37 cellular contexts compared by ENCODE assay signal in the genomic region with DNA sequence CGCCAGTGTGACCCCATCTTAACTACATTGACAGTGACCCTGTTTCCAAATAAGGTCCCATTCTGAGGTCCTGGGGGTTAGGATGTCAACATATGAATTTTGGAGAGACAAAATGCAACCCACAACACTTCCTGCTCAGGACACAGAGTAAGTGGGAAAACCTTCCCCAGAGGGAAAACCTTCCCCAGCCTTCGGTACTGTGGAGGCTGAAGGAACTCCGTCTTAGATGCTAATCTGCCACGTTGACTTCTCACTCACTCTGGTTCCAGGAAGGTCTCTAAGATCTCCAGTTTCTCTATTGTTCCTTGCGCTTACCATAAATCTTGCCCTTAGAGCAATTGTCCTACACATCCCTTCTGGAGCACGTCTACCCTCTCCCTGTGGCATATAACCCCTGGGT. TPM values are rescaled to one million over a fixed set of nuclear protein-coding genes. Genes with fewer than 3 reads are reported as not detected.
"Had no signal": no experiment of that assay in that cellular context is flagged by ENCODE, and none has a peak within 500 bp of the region (broad histone marks: within the 10 kb centered on the region; RNA-seq: fewer than 3 reads in every experiment).

No MANE protein-coding gene starts in this region.

- H3K4me1 Mint-ChIP-seq: activated B cell treated with CpG ODN at 0.5 μM for 24 hours; activated CD4-positive, alpha-beta T cell treated with anti-CD3 and anti-CD28 coated beads, Interleukin-2, amount 10 ng/mL, durations not matched to agents 24 days and 14 days; activated naive CD4-positive, alpha-beta T cell treated with anti-CD3 and anti-CD28 coated beads, Interleukin-2, amount 10 ng/mL, durations not matched to agents 7 days and 5 days; activated naive CD4-positive, alpha-beta T cell treated with anti-CD3 and anti-CD28 coated beads, Interleukin-2, amount 50 U/mL, for 24 hours; activated naive CD8-positive, alpha-beta T cell treated with anti-CD3 and anti-CD28 coated beads, Interleukin-2, amount 10 ng/mL, durations not matched to agents 7 days and 5 days; activated naive CD8-positive, alpha-beta T cell treated with anti-CD3 and anti-CD28 coated beads, Interleukin-2, amount 50 U/mL, for 24 hours; activated T-helper 17 cell treated with anti-CD3 and anti-CD28 coated beads, Interleukin-2, amount 50 U/mL, for 72 hours; brain; central memory CD8-positive, alpha-beta T cell had no signal

- DNase-seq: activated B cell treated with CpG ODN at 0.5 μM for 24 hours; activated CD4-positive, alpha-beta memory T cell treated with anti-CD3 and anti-CD28 coated beads for 36 hours; activated CD4-positive, alpha-beta T cell treated with anti-CD3 and anti-CD28 coated beads for 4 hours; activated CD4-positive, alpha-beta T cell treated with anti-CD3 and anti-CD28 coated beads, Interleukin-2, amount 10 ng/mL, durations not matched to agents 24 days and 14 days; activated CD4-positive, alpha-beta T cell treated with anti-CD3 and anti-CD28 coated beads, Interleukin-2, amount 50 U/mL, for 1 hour; activated CD4-positive, alpha-beta T cell treated with anti-CD3 and anti-CD28 coated beads, Interleukin-2, amount 50 U/mL, for 4 hours; activated CD4-positive, CD25-positive, alpha-beta regulatory T cell treated with anti-CD3 and anti-CD28 coated beads, Interleukin-2, amount 50 U/mL, for 72 hours; activated CD8-positive, alpha-beta memory T cell treated with anti-CD3 and anti-CD28 coated beads, Interleukin-2, amount 50 U/mL, for 4 hours; activated CD8-positive, alpha-beta T cell treated with anti-CD3 and anti-CD28 coated beads for 36 hours; activated effector memory CD4-positive, alpha-beta T cell treated with anti-CD3 and anti-CD28 coated beads, Interleukin-2, amount 50 U/mL, for 16 hours; activated naive CD4-positive, alpha-beta T cell treated with anti-CD3 and anti-CD28 coated beads, Interleukin-2, amount 10 ng/mL, durations not matched to agents 7 days and 5 days; activated naive CD4-positive, alpha-beta T cell treated with Interleukin-2 at 50 U/mL for 16 hours; activated naive CD8-positive, alpha-beta T cell treated with anti-CD3 and anti-CD28 coated beads, Interleukin-2, amount 10 ng/mL, durations not matched to agents 7 days and 5 days; activated naive CD8-positive, alpha-beta T cell treated with anti-CD3 and anti-CD28 coated beads, Interleukin-2, amount 50 U/mL, for 24 hours; activated T-cell treated with anti-CD3 and anti-CD28 coated beads for 4 hours; activated T-cell treated with anti-CD3 and anti-CD28 coated beads, Interleukin-2, amount 50 U/mL, for 1 hour; activated T-cell treated with anti-CD3 and anti-CD28 coated beads, Interleukin-2, amount 50 U/mL, for 4 hours; activated T-cell treated with anti-CD3 and anti-CD28 coated beads, Interleukin-2, amount 50 U/mL, for 72 hours; amygdala; anterior cingulate cortex; caudate nucleus; cerebellar nuclear complex; T-helper 1 cell; T-helper 2 cell; T-helper 9 cell had no signal

- H3K27ac Mint-ChIP-seq: activated B cell treated with CpG ODN at 0.5 μM for 24 hours; activated CD4-positive, alpha-beta memory T cell treated with anti-CD3 and anti-CD28 coated beads for 36 hours; activated CD4-positive, alpha-beta T cell treated with anti-CD3 and anti-CD28 coated beads, Interleukin-2, amount 10 ng/mL, durations not matched to agents 24 days and 14 days; activated CD8-positive, alpha-beta T cell treated with anti-CD3 and anti-CD28 coated beads for 36 hours; activated naive CD4-positive, alpha-beta T cell treated with anti-CD3 and anti-CD28 coated beads, Interleukin-2, amount 10 ng/mL, durations not matched to agents 7 days and 5 days; activated naive CD4-positive, alpha-beta T cell treated with anti-CD3 and anti-CD28 coated beads, Interleukin-2, amount 50 U/mL, for 24 hours; activated naive CD8-positive, alpha-beta T cell; activated naive CD8-positive, alpha-beta T cell treated with anti-CD3 and anti-CD28 coated beads, Interleukin-2, amount 10 ng/mL, durations not matched to agents 7 days and 5 days; activated naive CD8-positive, alpha-beta T cell treated with anti-CD3 and anti-CD28 coated beads, Interleukin-2, amount 50 U/mL, for 24 hours; activated T-cell treated with anti-CD3 and anti-CD28 coated beads, Interleukin-2, amount 50 U/mL, for 72 hours; activated T-helper 1 cell treated with anti-CD3 and anti-CD28 coated beads, Interleukin-12 subunit alpha, Interleukin-12 subunit beta, Interleukin-2, Interleukin-4 antibody, amounts not matched to agents 30 ng/mL and 10 ng/mL and 1 ng/mL, durations not matched to agents 14 hours and 24 hours and 36 hours; activated T-helper 17 cell treated with anti-CD3 and anti-CD28 coated beads, Interleukin-2, amount 50 U/mL, for 72 hours; brain; T-helper 1 cell treated with Interleukin-12 subunit alpha and Interleukin-12 subunit beta and Interleukin-4 antibody, amounts not matched to agents 30 μg/mL and 1 μg/mL, for 36 hours; T-helper 2 cell treated with Interferon-gamma antibody and Interleukin-4, amounts not matched to agents 5 μg/mL and 100 μg/mL, for 36 hours had no signal

- H3K27me3 Mint-ChIP-seq: activated naive CD4-positive, alpha-beta T cell treated with anti-CD3 and anti-CD28 coated beads, Interleukin-2, amount 50 U/mL, for 24 hours; activated naive CD8-positive, alpha-beta T cell treated with anti-CD3 and anti-CD28 coated beads, Interleukin-2, amount 10 ng/mL, durations not matched to agents 7 days and 5 days; central memory CD8-positive, alpha-beta T cell had no signal

- H3K4me3 Mint-ChIP-seq: activated B cell treated with CpG ODN at 0.5 μM for 24 hours; activated CD4-positive, alpha-beta memory T cell treated with anti-CD3 and anti-CD28 coated beads for 36 hours; activated CD4-positive, alpha-beta T cell treated with anti-CD3 and anti-CD28 coated beads, Interleukin-2, amount 10 ng/mL, durations not matched to agents 24 days and 14 days; activated CD8-positive, alpha-beta T cell treated with anti-CD3 and anti-CD28 coated beads for 36 hours; activated naive CD4-positive, alpha-beta T cell treated with anti-CD3 and anti-CD28 coated beads, Interleukin-2, amount 10 ng/mL, durations not matched to agents 7 days and 5 days; activated naive CD4-positive, alpha-beta T cell treated with anti-CD3 and anti-CD28 coated beads, Interleukin-2, amount 50 U/mL, for 24 hours; activated naive CD8-positive, alpha-beta T cell; activated naive CD8-positive, alpha-beta T cell treated with anti-CD3 and anti-CD28 coated beads, Interleukin-2, amount 10 ng/mL, durations not matched to agents 7 days and 5 days; activated naive CD8-positive, alpha-beta T cell treated with anti-CD3 and anti-CD28 coated beads, Interleukin-2, amount 50 U/mL, for 24 hours; activated T-cell treated with anti-CD3 and anti-CD28 coated beads, Interleukin-2, amount 50 U/mL, for 4 hours; activated T-cell treated with anti-CD3 and anti-CD28 coated beads, Interleukin-2, amount 50 U/mL, for 72 hours; activated T-helper 1 cell treated with anti-CD3 and anti-CD28 coated beads, Interleukin-12 subunit alpha, Interleukin-12 subunit beta, Interleukin-2, Interleukin-4 antibody, amounts not matched to agents 30 ng/mL and 10 ng/mL and 1 ng/mL, durations not matched to agents 14 hours and 24 hours and 36 hours; activated T-helper 17 cell treated with anti-CD3 and anti-CD28 coated beads, Interleukin-2, amount 50 U/mL, for 72 hours; brain; central memory CD8-positive, alpha-beta T cell; T-helper 1 cell treated with Interleukin-12 subunit alpha and Interleukin-12 subunit beta and Interleukin-4 antibody, amounts not matched to agents 30 μg/mL and 1 μg/mL, for 36 hours; T-helper 2 cell treated with Interferon-gamma antibody and Interleukin-4, amounts not matched to agents 5 μg/mL and 100 μg/mL, for 36 hours had no signal

- H3K9me3 Mint-ChIP-seq: activated naive CD4-positive, alpha-beta T cell treated with anti-CD3 and anti-CD28 coated beads, Interleukin-2, amount 50 U/mL, for 24 hours had no signal

- ATAC-seq: activated CD8-positive, alpha-beta T cell treated with anti-CD3 and anti-CD28 coated beads for 36 hours; activated naive CD8-positive, alpha-beta T cell treated with anti-CD3 and anti-CD28 coated beads, Interleukin-2, amount 50 U/mL, for 24 hours; activated T-cell treated with anti-CD3 and anti-CD28 coated beads, Interleukin-2, amount 50 U/mL, for 4 hours; activated T-cell treated with anti-CD3 and anti-CD28 coated beads, Interleukin-2, amount 50 U/mL, for 72 hours; activated T-helper 17 cell treated with anti-CD3 and anti-CD28 coated beads, Interleukin-2, amount 50 U/mL, for 72 hours had no signal

- H3K36me3 Mint-ChIP-seq: activated CD4-positive, alpha-beta memory T cell treated with anti-CD3 and anti-CD28 coated beads for 36 hours; activated naive CD4-positive, alpha-beta T cell treated with anti-CD3 and anti-CD28 coated beads, Interleukin-2, amount 50 U/mL, for 24 hours; activated naive CD8-positive, alpha-beta T cell; activated naive CD8-positive, alpha-beta T cell treated with anti-CD3 and anti-CD28 coated beads, Interleukin-2, amount 10 ng/mL, durations not matched to agents 7 days and 5 days; brain had no signal

RNA-seq across cellular contexts. Expression of a gene that starts 29.7 kb away (rescaled TPM):
- total RNA-seq: activated B cell treated with CpG ODN at 0.5 μM for 24 hours; activated CD4-positive, alpha-beta memory T cell treated with anti-CD3 and anti-CD28 coated beads for 36 hours; activated CD4-positive, alpha-beta T cell treated with anti-CD3 and anti-CD28 coated beads, Interleukin-2, amount 10 ng/mL, durations not matched to agents 24 days and 14 days; activated CD8-positive, alpha-beta memory T cell treated with anti-CD3 and anti-CD28 coated beads for 36 hours; activated CD8-positive, alpha-beta T cell treated with anti-CD3 and anti-CD28 coated beads for 36 hours; activated naive CD8-positive, alpha-beta T cell treated with anti-CD3 and anti-CD28 coated beads, Interleukin-2, amount 10 ng/mL, durations not matched to agents 7 days and 5 days; activated T-cell treated with anti-CD3 and anti-CD28 coated beads, Interleukin-2, amount 50 U/mL, for 4 hours; activated T-cell treated with anti-CD3 and anti-CD28 coated beads, Interleukin-2, amount 50 U/mL, for 72 hours; activated T-helper 1 cell treated with anti-CD3 and anti-CD28 coated beads, Interleukin-12 subunit alpha, Interleukin-12 subunit beta, Interleukin-2, Interleukin-4 antibody, amounts not matched to agents 30 ng/mL and 10 ng/mL and 1 ng/mL, durations not matched to agents 14 hours and 24 hours and 36 hours; activated T-helper 17 cell treated with anti-CD3 and anti-CD28 coated beads, Interleukin-2, amount 50 U/mL, for 72 hours; ascending aorta; bronchial epithelial cell; cardiac muscle cell had no signal
